In the genomic region with DNA sequence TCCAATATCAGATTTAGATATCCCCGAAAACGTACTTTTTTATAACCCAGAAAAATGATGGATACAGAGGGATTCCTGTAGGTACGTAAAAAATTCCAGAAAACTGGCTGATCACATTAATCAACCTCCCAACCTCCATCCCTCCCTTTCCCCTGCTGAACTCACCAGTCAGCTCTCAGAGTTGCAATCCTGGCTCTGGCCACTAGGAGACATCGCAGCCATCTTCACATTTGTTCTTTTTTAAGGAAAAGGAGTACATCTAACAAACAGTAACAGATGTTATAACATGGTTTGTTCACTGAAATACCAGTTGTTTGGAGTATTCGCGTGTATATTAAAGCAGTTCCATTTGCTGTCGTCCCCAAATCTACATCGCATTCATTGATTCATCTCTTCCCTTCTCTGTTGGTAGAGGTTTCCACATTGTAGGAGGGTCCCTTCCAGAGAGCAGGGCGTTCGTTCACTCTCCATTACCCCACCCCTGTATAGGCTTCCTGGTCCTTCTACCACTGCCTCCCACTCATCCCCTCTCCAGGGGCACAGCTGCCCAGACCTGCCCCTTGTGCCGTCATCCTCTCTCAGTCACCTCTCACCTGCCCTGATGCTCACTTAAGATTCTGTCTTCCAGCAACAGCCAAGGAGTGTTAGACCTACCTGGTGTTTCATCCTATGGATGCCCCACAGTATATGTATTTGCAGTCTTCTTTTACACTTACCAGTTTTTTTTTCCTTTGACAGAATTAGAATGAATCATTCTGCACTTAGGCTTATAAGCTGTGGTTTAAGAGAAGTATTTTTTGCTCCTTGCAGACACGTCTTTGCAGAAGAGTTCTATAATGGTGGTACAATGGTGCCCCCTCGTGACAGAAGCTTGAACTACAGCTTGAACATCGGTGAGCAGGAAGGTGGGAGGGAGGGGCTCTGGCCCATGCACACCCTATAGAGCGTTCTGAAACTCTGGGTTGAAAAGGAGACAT, we compare ENCODE assay signal across 8 cellular contexts. TPM values are rescaled to one million over a fixed set of nuclear protein-coding genes. Genes with fewer than 3 reads are reported as not detected.
DNase-seq lines count a peak whose midpoint lies in the region; ATAC-seq and TF ChIP-seq lines count a peak whose summit lies in the region.

No MANE protein-coding gene starts in this region.

- H4K20me1 ChIP-seq in mammary epithelial cell (ENCODE audit: insufficient read depth, low read length): no peaks in the 10 kb centered on the region

- H3K27me3 ChIP-seq in WERI-Rb-1 (ENCODE audit: insufficient read depth, low read depth, severe bottlenecking) (no peaks in the 10 kb centered on the region), mammary epithelial cell (ENCODE audit: insufficient read depth, low read length) (no peaks in the 10 kb centered on the region)

- 41% methylated on average over 15 of the region's 15 CpGs for WGBS in mammary epithelial cell (ENCODE audit: low coverage, missing lambda C conversion rate)

- in situ Hi-C loops in ACHN (cut with HindIII; ENCODE audit: low pct_ligation_motif_present, low pct_unique_long_range_greater_than_20kb, low sequenced_read_pairs) (no loop called here), mammary epithelial cell (cut with MboI; ENCODE audit: low sequenced_read_pairs in 2 of 2) (no loop called here)

- H2AFZ ChIP-seq in mammary epithelial cell (ENCODE audit: low read depth, low read length): no peak overlapping the region

- CTCF ChIA-PET in mammary epithelial cell (lab: Charles Lee; ENCODE audit: low non-redundant PET): interaction anchor here (0.6 to 0.8 kb wide), 5 partner anchors 9 to 1553 kb away, joined by 3 to 6 read pairs (median 4); no protein-coding TSS in a partner anchor

- ATAC-seq in GM18502 (IDR thresholded peaks at IDR 0.05; ENCODE audit: poor library complexity, unreplicated experiment): peak; percentile 90
- ATAC-seq in HG02943 (IDR thresholded peaks at IDR 0.05; ENCODE audit: low read depth, unreplicated experiment): peak; percentile 93
- peak; percentile 81 for ATAC-seq in left lobe of liver

- intact Hi-C loops in mammary epithelial cell (cut with micrococcal nuclease): no loop called here

- H3K9me3 ChIP-seq in WERI-Rb-1 (ENCODE audit: severe bottlenecking) (no peaks in the 10 kb centered on the region), mammary epithelial cell (replicated peaks; ENCODE audit: insufficient read depth, low read length) (no peaks in the 10 kb centered on the region)

- no peaks in the 10 kb centered on the region for H3K36me3 ChIP-seq in WERI-Rb-1
- no peaks in the 10 kb centered on the region for H3K36me3 ChIP-seq in mammary epithelial cell (ENCODE audit: insufficient read depth, low read length)

- H3K27ac ChIP-seq in WERI-Rb-1 (no peak overlapping the region), mammary epithelial cell (ENCODE audit: insufficient read depth, low read depth, low read length) (no peak overlapping the region)

- H3K4me2 ChIP-seq in mammary epithelial cell (ENCODE audit: insufficient read depth, low read depth, low read length): no peak overlapping the region

- H3K4me3 ChIP-seq in WERI-Rb-1 (ENCODE audit: low read depth, low read length): no peak overlapping the region
- no peak overlapping the region for H3K4me3 ChIP-seq in mammary epithelial cell (replicated peaks in 1 of 3; ENCODE audit: insufficient read depth in 1 of 3, low read depth in 2 of 3, low read length in 3 of 3)

- H3K4me1 ChIP-seq in mammary epithelial cell (ENCODE audit: insufficient read depth, low read length): peaks cover 6% of the 10 kb centered on the region

- TF ChIP-seq CTCF in WERI-Rb-1 (IDR thresholded peaks at IDR 0.05; ENCODE audit: low read depth, low read length) (peak; percentile 62), mammary epithelial cell (conservative IDR thresholded peaks at IDR 0.05 in 1 of 2, IDR thresholded peaks at IDR 0.05 in 1 of 2; ENCODE audit: extremely low read depth in 1 of 2, insufficient read depth in 1 of 2, low read depth in 1 of 2, low read length in 2 of 2) (peak; percentile 66 to 71)

- H3K79me2 ChIP-seq in mammary epithelial cell (ENCODE audit: insufficient read depth, low read length): no peaks in the 10 kb centered on the region

- H3K9ac ChIP-seq in mammary epithelial cell (ENCODE audit: insufficient read depth, low read length): no peak overlapping the region

- dilution Hi-C loops in mammary epithelial cell (cut with HindIII; ENCODE audit: low sequenced_read_pairs): no loop called here

- DNase-seq in ACHN (peak; percentile 65), NCI-H2029 (lab: John Stamatoyannopoulos, UW) (peak; percentile 18), WERI-Rb-1 (peak; percentile 73), mammary epithelial cell (peak; percentile 64), left lobe of liver (ENCODE audit: low spot score) (peak; percentile 44)
- peak; percentile 54 to 64 for DNase-seq in stimulated activated CD4-positive, alpha-beta T cell treated with anti-CD3 and anti-CD28 coated beads, Interleukin-4, amount 100 ng/mL, for 48 hours (ENCODE audit: low read depth in 2 of 2)

- no TSS peak for BruUV-seq in mammary epithelial cell (replicated peaks; lab: Mats Ljungman, UMichigan)

RNA-seq across cellular contexts. Expression of a gene that starts 36.8 kb away (rescaled TPM):
- total RNA-seq in mammary epithelial cell (1 to 10 TPM in 1 of 2 donors, under 1 TPM in 1; 0.56 to 1.3 TPM), left lobe of liver (0.25 TPM)
- polyA plus RNA-seq in mammary epithelial cell: 0.12 TPM
- polyA minus RNA-seq in mammary epithelial cell: not detected

Comparison
In these comparisons a context has a peak if more than half of its experiments do, and no peak if none do; other contexts are left out.
1. DNase-seq: peak in every context shown above with its lines; median percentile 73 in WERI-Rb-1; 65 in ACHN; 64 in mammary epithelial cell; 59 in stimulated activated CD4-positive, alpha-beta T cell treated with anti-CD3 and anti-CD28 coated beads, Interleukin-4, amount 100 ng/mL, for 48 hours; 44 in left lobe of liver; 18 in NCI-H2029.